ENCODE assay signal across 14 cellular contexts in the genomic region with DNA sequence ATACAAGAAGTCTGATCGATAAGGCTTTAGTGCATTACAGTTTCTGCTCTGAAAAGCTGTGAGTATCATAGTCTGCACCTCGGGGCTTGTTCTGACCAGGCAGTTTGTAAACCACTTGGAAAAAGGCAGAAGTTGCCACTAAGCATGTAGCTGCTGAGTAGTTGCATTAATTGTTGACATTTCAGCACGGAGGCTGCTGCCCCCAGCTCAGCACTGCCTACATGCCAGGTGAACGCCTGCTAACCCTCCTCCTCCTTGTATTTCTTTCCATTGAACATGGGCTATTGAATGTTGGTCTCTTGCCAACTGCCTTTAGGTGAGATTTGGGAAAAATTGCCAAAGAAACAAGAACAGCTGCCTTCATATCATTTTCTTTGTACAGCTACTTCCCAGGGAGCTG.
DNase-seq lines count a peak whose midpoint lies in the region; ATAC-seq and TF ChIP-seq lines count a peak whose summit lies in the region.
"Had no signal": no experiment of that assay in that cellular context is flagged by ENCODE, and none has a peak within 500 bp of the region (broad histone marks: within the 10 kb centered on the region; RNA-seq: fewer than 3 reads in every experiment).

No MANE protein-coding gene starts in this region.

- DNase-seq in DMS79 treated with DMSO at 0.1 percent for 48 hours (lab: John Stamatoyannopoulos, UW) (peak; percentile 52), DMS79 (lab: John Stamatoyannopoulos, UW) (no peak), NT2/D1 (ENCODE audit: low read depth, low spot score) (no peak), CD14-positive monocyte (ENCODE audit: low spot score) (no peak)
- DNase-seq in activated CD4-positive, alpha-beta T cell treated with anti-CD3 and anti-CD28 coated beads for 48 hours = no peak
- DNase-seq: activated CD8-positive, alpha-beta T cell treated with anti-CD3 and anti-CD28 coated beads for 36 hours; activated naive CD4-positive, alpha-beta T cell treated with anti-CD3 and anti-CD28 coated beads for 36 hours; immature natural killer cell; NCI-H446 had no signal

- H3K9me3 Mint-ChIP-seq in CD14-positive monocyte = no peaks in the 10 kb centered on the region
- H3K9me3 Mint-ChIP-seq: activated CD8-positive, alpha-beta T cell treated with anti-CD3 and anti-CD28 coated beads for 36 hours; activated naive CD4-positive, alpha-beta T cell treated with anti-CD3 and anti-CD28 coated beads for 36 hours; central memory CD8-positive, alpha-beta T cell; immature natural killer cell had no signal

- peak overlapping the region in 1 of 7 donors; percentile 60 for H3K27ac Mint-ChIP-seq in CD14-positive monocyte
- H3K27ac Mint-ChIP-seq: activated CD8-positive, alpha-beta T cell treated with anti-CD3 and anti-CD28 coated beads for 36 hours; activated naive CD4-positive, alpha-beta T cell treated with anti-CD3 and anti-CD28 coated beads for 36 hours; immature natural killer cell had no signal

- no peak overlapping the region for H3K4me3 Mint-ChIP-seq in CD14-positive monocyte
- H3K4me3 Mint-ChIP-seq: activated CD8-positive, alpha-beta T cell treated with anti-CD3 and anti-CD28 coated beads for 36 hours; activated naive CD4-positive, alpha-beta T cell treated with anti-CD3 and anti-CD28 coated beads for 36 hours; central memory CD8-positive, alpha-beta T cell; immature natural killer cell had no signal

- peaks cover 7% of the 10 kb centered on the region for H3K27me3 ChIP-seq in NT2/D1 (ENCODE audit: insufficient read depth, insufficient read length)
- H3K27me3 ChIP-seq in iPS-15b (ENCODE audit: control insufficient read depth, insufficient read depth, low read length) = peaks cover 39% of the 10 kb centered on the region
- no peaks in the 10 kb centered on the region for H3K27me3 ChIP-seq in stomach smooth muscle (ENCODE audit: control insufficient read depth in 1 of 2, insufficient read depth in 2 of 2, low read length in 2 of 2)

- H3K9ac ChIP-seq in NT2/D1 (ENCODE audit: insufficient read length, low read depth) = no peak overlapping the region
- H3K9ac ChIP-seq in iPS-15b (ENCODE audit: low read depth, low read length) = no peak overlapping the region
- no peak overlapping the region for H3K9ac ChIP-seq in stomach smooth muscle (ENCODE audit: low read length in 2 of 2)

- H3K27me3 Mint-ChIP-seq in CD14-positive monocyte (ENCODE audit: low read depth in 3 of 3) = peaks cover 0 to 2% (median 0%) of the 10 kb centered on the region in 3 donors
- H3K27me3 Mint-ChIP-seq: activated CD8-positive, alpha-beta T cell treated with anti-CD3 and anti-CD28 coated beads for 36 hours had no signal

- intact Hi-C loops in CD14-positive monocyte (cut with micrococcal nuclease) = no loop called here

- ATAC-seq in GM19023 (IDR thresholded peaks at IDR 0.05; ENCODE audit: unreplicated experiment) = no peak
- ATAC-seq: activated CD8-positive, alpha-beta T cell treated with anti-CD3 and anti-CD28 coated beads for 36 hours had no signal

- no peaks in the 10 kb centered on the region for H3K4me1 Mint-ChIP-seq in CD14-positive monocyte
- H3K4me1 Mint-ChIP-seq: central memory CD8-positive, alpha-beta T cell; immature natural killer cell had no signal

- H3K36me3 ChIP-seq in NT2/D1 (ENCODE audit: insufficient read depth, insufficient read length, low read length) (no peaks in the 10 kb centered on the region), iPS-15b (ENCODE audit: control insufficient read depth, insufficient read depth, low read length) (no peaks in the 10 kb centered on the region), stomach smooth muscle (ENCODE audit: control insufficient read depth in 2 of 2, insufficient read depth in 2 of 2, low read length in 2 of 2) (no peaks in the 10 kb centered on the region)

- H3K36me3 Mint-ChIP-seq in CD14-positive monocyte = no peaks in the 10 kb centered on the region
- H3K36me3 Mint-ChIP-seq: immature natural killer cell had no signal

- H3K4me1 ChIP-seq in NT2/D1 (ENCODE audit: insufficient read depth, insufficient read length) = peaks cover 1% of the 10 kb centered on the region
- H3K4me1 ChIP-seq in iPS-15b (ENCODE audit: control insufficient read depth, insufficient read depth, low read length) = peaks cover 39% of the 10 kb centered on the region
- peaks cover 10% of the 10 kb centered on the region for H3K4me1 ChIP-seq in stomach smooth muscle (ENCODE audit: control insufficient read depth, insufficient read depth, low read length)

- H3K27ac ChIP-seq in stomach smooth muscle (ENCODE audit: low read length) = no peak overlapping the region
- H3K27ac ChIP-seq: 22Rv1 had no signal

- H3K4me3 ChIP-seq in NT2/D1 (ENCODE audit: insufficient read length, low read depth) = peak overlapping the region; percentile 42
- peak overlapping the region; percentile 66 for H3K4me3 ChIP-seq in iPS-15b (ENCODE audit: low read depth, low read length)
- H3K4me3 ChIP-seq in stomach smooth muscle (ENCODE audit: low read length in 2 of 2) = peak overlapping the region; percentile 50 to 70

- TF ChIP-seq CTCF in CD14-positive monocyte (IDR thresholded peaks at IDR 0.05) = no peak

- no peaks in the 10 kb centered on the region for H3K9me3 ChIP-seq in NT2/D1 (ENCODE audit: insufficient read depth, low read length)
- H3K9me3 ChIP-seq in iPS-15b (ENCODE audit: control insufficient read depth, insufficient read depth, low read length) = no peaks in the 10 kb centered on the region
- H3K9me3 ChIP-seq in stomach smooth muscle (ENCODE audit: control insufficient read depth in 2 of 2, low read length in 2 of 2) = no peaks in the 10 kb centered on the region
